In genomic region chr11:102530558-102530957, GRCh38 we compare ENCODE assay signal across 9 cellular contexts. TPM values are rescaled to one million over a fixed set of nuclear protein-coding genes. Genes with fewer than 3 reads are reported as not detected.
DNase-seq lines count a peak whose midpoint lies in the region; ATAC-seq and TF ChIP-seq lines count a peak whose summit lies in the region.
"Had no signal": no experiment of that assay in that cellular context is flagged by ENCODE, and none has a peak within 500 bp of the region (broad histone marks: within the 10 kb centered on the region; RNA-seq: fewer than 3 reads in every experiment).

Gene MMP7 (minus strand): TSS chr11:102530747. CDS start chr11:102530700, 47 bp downstream.

- H2BK5ac ChIP-seq in neuronal stem cell (ENCODE audit: low read length), result no peak within 1 kb of the TSS

- H3K4ac ChIP-seq in neuronal stem cell (ENCODE audit: low read length), result no peak within 1 kb of the TSS

- no peak within 1 kb of the TSS for H3K4me3 ChIP-seq in cardiac fibroblast (replicated peaks in 1 of 2; ENCODE audit: low read depth in 2 of 2, low read length in 2 of 2)
- H3K4me3 ChIP-seq in neuronal stem cell (ENCODE audit: low read length in 2 of 2), result no peak within 1 kb of the TSS
- H3K4me3 ChIP-seq in colonic mucosa, result no peak within 1 kb of the TSS

- H3K4me1 ChIP-seq in neuronal stem cell (ENCODE audit: control insufficient read depth in 2 of 2, insufficient read depth in 1 of 2, low read depth in 1 of 2, low read length in 2 of 2) (no peaks in the 10 kb centered on the region), colonic mucosa (no peaks in the 10 kb centered on the region)

- H3K27me3 ChIP-seq in neuronal stem cell (ENCODE audit: control insufficient read depth in 3 of 3, insufficient read depth in 3 of 3, low read depth in 1 of 3, low read length in 3 of 3), result peaks cover 0 to 7% (median 0%) of the 10 kb centered on the region in 3 experiments
- H3K27me3 ChIP-seq in colonic mucosa, result no peaks in the 10 kb centered on the region

- ATAC-seq in GM18511 (IDR thresholded peaks at IDR 0.05; ENCODE audit: unreplicated experiment), result peak; percentile 66

- no peak within 1 kb of the TSS for H2BK120ac ChIP-seq in neuronal stem cell (ENCODE audit: low read depth, low read length)

- H3K18ac ChIP-seq in neuronal stem cell (ENCODE audit: low read length), result no peak within 1 kb of the TSS

- no peak within 1 kb of the TSS for H4K8ac ChIP-seq in neuronal stem cell (ENCODE audit: low read depth, low read length)

- H3K14ac ChIP-seq in neuronal stem cell (ENCODE audit: low read length), result no peak within 1 kb of the TSS

- no peak within 1 kb of the TSS for H3K4me2 ChIP-seq in neuronal stem cell (ENCODE audit: insufficient read depth, low read length, poor library complexity, severe bottlenecking)

- TF ChIP-seq CTCF in cardiac fibroblast (IDR thresholded peaks at IDR 0.05; ENCODE audit: low read depth, low read length) (no peak), colonic mucosa (IDR thresholded peaks at IDR 0.05) (no peak)

- H3K9ac ChIP-seq in neuronal stem cell (ENCODE audit: low read depth, low read length, poor library complexity) (peak within 1 kb of the TSS; percentile 83), colonic mucosa (ENCODE audit: low read depth in 2 of 2, low read length in 2 of 2) (no peak within 1 kb of the TSS)

- H2BK15ac ChIP-seq in neuronal stem cell (ENCODE audit: low read length), result no peak within 1 kb of the TSS

- intact Hi-C loops in colonic mucosa (cut with DNase I), result no loop called here

- WGBS in neuronal stem cell (ENCODE audit: extremely low coverage in 2 of 2, insufficient read length in 2 of 2, insufficient replicate concordance in 1 of 2), 2 donors, result no CpG with 5 or more reads among the region's 8 CpGs

- DNase-seq in HT1080 (ENCODE audit: low read depth), result peak; percentile 66
- DNase-seq in cardiac fibroblast (ENCODE audit: low read depth in 2 of 2), result peak; percentile 15 to 62
- no peak for DNase-seq in neuronal stem cell (ENCODE audit: low spot score)
- DNase-seq in NCI-H345 treated with DMSO at 0.1 percent for 48 hours (lab: John Stamatoyannopoulos, UW; ENCODE audit: unreplicated experiment), result no peak
- DNase-seq in colonic mucosa, result no peak
- no peak for DNase-seq in NCI-H526 treated with DMSO at 0.1 percent for 48 hours (lab: John Stamatoyannopoulos, UW)
- no peak for DNase-seq in middle frontal gyrus (ENCODE audit: extremely low spot score, low spot score)
- DNase-seq: NCI-H1694 had no signal

- H2AFZ ChIP-seq in neuronal stem cell (ENCODE audit: low read length), result no peak within 1 kb of the TSS

- H4K91ac ChIP-seq in neuronal stem cell (ENCODE audit: low read depth, low read length, poor library complexity), result no peak within 1 kb of the TSS

- H3K79me1 ChIP-seq in neuronal stem cell (ENCODE audit: low read depth, low read length), result no peaks in the 10 kb centered on the region

- H3K36me3 ChIP-seq in neuronal stem cell (replicated peaks in 1 of 2; ENCODE audit: control insufficient read depth in 2 of 2, insufficient read depth in 2 of 2, low read length in 2 of 2) (no peaks in the 10 kb centered on the region), colonic mucosa (no peaks in the 10 kb centered on the region)

- no peak within 1 kb of the TSS for H3K23ac ChIP-seq in neuronal stem cell (ENCODE audit: low read depth, low read length, poor library complexity)

- H3K9me3 ChIP-seq in neuronal stem cell (replicated peaks in 1 of 2; ENCODE audit: control insufficient read depth in 2 of 2, insufficient read depth in 1 of 2, low read depth in 1 of 2, low read length in 2 of 2), result no peaks in the 10 kb centered on the region
- no peaks in the 10 kb centered on the region for H3K9me3 ChIP-seq in colonic mucosa

- no peak within 1 kb of the TSS for H2AK5ac ChIP-seq in neuronal stem cell (ENCODE audit: low read depth, low read length)

- no peak within 1 kb of the TSS for H2BK12ac ChIP-seq in neuronal stem cell (ENCODE audit: low read length)

- H3K27ac ChIP-seq in neuronal stem cell (replicated peaks; ENCODE audit: low read length) (no peak within 1 kb of the TSS), colonic mucosa (no peak within 1 kb of the TSS)

RNA-seq across cellular contexts. Expression of gene MMP7, which starts in this region (rescaled TPM):
- not detected in 2 replicates for total RNA-seq in HT1080 (2014; rRNA removed; shearing (Covaris generic))
- polyA plus RNA-seq in HT1080 (2015; cell fraction: cytosol; rRNA removed), result not detected in 2 replicates
- polyA plus RNA-seq in HT1080 (2015; cell fraction: nucleus; rRNA removed), result not detected in 2 replicates
- not detected for polyA plus RNA-seq in neuronal stem cell (2013, experiment 1 of 2)
- 0.04 TPM for polyA plus RNA-seq in neuronal stem cell (2013, experiment 2 of 2)
- 1 to 10 TPM in 1 of 2 donors, under 1 TPM in 1; 0.29 to 1.4 TPM for total RNA-seq in colonic mucosa

Comparison
In these comparisons a context has a peak if more than half of its experiments do, and no peak if none do; other contexts are left out.
1. Peak in DNase-seq in HT1080; RNA of the gene not detected or under 1 TPM.
2. DNase-seq: peak in cardiac fibroblast (2 of 2); none in neuronal stem cell (single experiment), NCI-H345 treated with DMSO at 0.1 percent for 48 hours (single experiment), colonic mucosa (single experiment), NCI-H526 treated with DMSO at 0.1 percent for 48 hours (single experiment) and middle frontal gyrus (single experiment).